8 cellular contexts compared by ENCODE assay signal in the genomic region with DNA sequence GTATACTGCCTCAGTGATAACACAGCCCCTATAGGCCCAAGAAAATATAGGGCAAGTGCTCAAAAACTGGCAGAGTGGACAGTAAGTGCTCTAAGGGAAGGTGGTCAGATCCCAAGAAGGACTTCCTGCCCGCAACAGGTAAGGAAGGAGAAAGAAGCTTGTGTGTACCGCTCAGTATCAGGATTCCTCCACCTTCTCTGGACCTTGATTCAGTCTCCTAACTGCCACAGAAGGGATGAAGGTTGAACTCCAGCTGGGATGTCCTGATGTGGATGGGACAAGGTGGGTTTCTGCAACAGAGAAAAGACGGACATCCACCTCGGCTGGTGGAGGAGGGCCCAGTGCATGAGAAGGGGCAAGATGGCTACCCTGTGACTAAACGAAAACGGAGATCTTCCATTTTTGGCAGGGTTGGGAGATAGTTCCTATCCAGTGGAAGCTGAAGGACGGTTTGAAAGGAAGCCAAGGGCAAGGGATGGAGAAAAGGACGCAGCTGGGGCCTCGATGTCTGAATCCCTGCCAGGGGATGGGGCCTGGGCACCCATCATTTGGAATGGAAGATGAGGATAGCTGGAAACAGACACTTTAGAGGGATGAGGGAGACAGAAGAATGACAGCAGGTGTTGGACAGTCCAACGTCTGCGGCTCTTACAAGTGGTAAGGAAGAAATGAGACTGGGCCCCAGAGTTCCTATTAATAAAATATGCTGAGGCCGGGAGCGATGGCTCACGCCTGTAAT. TPM values are rescaled to one million over a fixed set of nuclear protein-coding genes. Genes with fewer than 3 reads are reported as not detected.
DNase-seq lines count a peak whose midpoint lies in the region; ATAC-seq and TF ChIP-seq lines count a peak whose summit lies in the region.

No MANE protein-coding gene starts in this region.

- H3K27me3 Mint-ChIP-seq in MCF 10A (ENCODE audit: insufficient read depth, unreplicated experiment) = no peaks in the 10 kb centered on the region
- H3K27me3 Mint-ChIP-seq in activated T-helper 1 cell treated with anti-CD3 and anti-CD28 coated beads, Interleukin-12 subunit alpha, Interleukin-12 subunit beta, Interleukin-2, Interleukin-4 antibody, amounts not matched to agents 30 ng/mL and 10 ng/mL and 1 ng/mL, durations not matched to agents 14 hours and 24 hours and 36 hours (ENCODE audit: insufficient read depth) = no peaks in the 10 kb centered on the region

- no peak overlapping the region for H3K27ac ChIP-seq in breast epithelium
- H3K27ac ChIP-seq in left lung = peak overlapping the region; percentile 93 to 95
- H3K27ac ChIP-seq in upper lobe of left lung = peak overlapping the region in 3 of 4 donors; percentile 30 to 97 (median 91)

- no peak for TF ChIP-seq CTCF in MCF 10A (IDR thresholded peaks at IDR 0.05; ENCODE audit: unreplicated experiment)
- TF ChIP-seq CTCF in breast epithelium (IDR thresholded peaks at IDR 0.05) = no peak
- TF ChIP-seq CTCF in left lung (IDR thresholded peaks at IDR 0.05) = no peak
- no peak for TF ChIP-seq CTCF in upper lobe of left lung (IDR thresholded peaks at IDR 0.05)

- peaks cover 16% of the 10 kb centered on the region for H3K4me1 Mint-ChIP-seq in MCF 10A (ENCODE audit: insufficient read depth, unreplicated experiment)
- peaks cover 59% of the 10 kb centered on the region for H3K4me1 Mint-ChIP-seq in activated T-helper 1 cell treated with anti-CD3 and anti-CD28 coated beads, Interleukin-12 subunit alpha, Interleukin-12 subunit beta, Interleukin-2, Interleukin-4 antibody, amounts not matched to agents 30 ng/mL and 10 ng/mL and 1 ng/mL, durations not matched to agents 14 hours and 24 hours and 36 hours (ENCODE audit: low read depth)

- H3K36me3 ChIP-seq in breast epithelium = no peaks in the 10 kb centered on the region
- peaks cover 0 to 63% of the 10 kb centered on the region in 2 donors for H3K36me3 ChIP-seq in left lung
- peaks cover 0 to 43% (median 33%) of the 10 kb centered on the region in 4 donors for H3K36me3 ChIP-seq in upper lobe of left lung
- H3K36me3 ChIP-seq in H7 (replicated peaks; ENCODE audit: control insufficient read depth, insufficient read depth, low read length) = peaks cover 29% of the 10 kb centered on the region

- peak overlapping the region; percentile 90 for H3K27ac Mint-ChIP-seq in MCF 10A (ENCODE audit: low read depth, unreplicated experiment)
- peak overlapping the region; percentile 96 for H3K27ac Mint-ChIP-seq in activated T-helper 1 cell treated with anti-CD3 and anti-CD28 coated beads, Interleukin-12 subunit alpha, Interleukin-12 subunit beta, Interleukin-2, Interleukin-4 antibody, amounts not matched to agents 30 ng/mL and 10 ng/mL and 1 ng/mL, durations not matched to agents 14 hours and 24 hours and 36 hours

- H3K27me3 ChIP-seq in breast epithelium = no peaks in the 10 kb centered on the region
- H3K27me3 ChIP-seq in left lung = no peaks in the 10 kb centered on the region
- no peaks in the 10 kb centered on the region for H3K27me3 ChIP-seq in upper lobe of left lung
- H3K27me3 ChIP-seq in H7 (ENCODE audit: control insufficient read depth, insufficient read depth, low read length) = no peaks in the 10 kb centered on the region

- peaks cover 65% of the 10 kb centered on the region for H3K36me3 Mint-ChIP-seq in MCF 10A (ENCODE audit: insufficient read depth, unreplicated experiment)
- H3K36me3 Mint-ChIP-seq in activated T-helper 1 cell treated with anti-CD3 and anti-CD28 coated beads, Interleukin-12 subunit alpha, Interleukin-12 subunit beta, Interleukin-2, Interleukin-4 antibody, amounts not matched to agents 30 ng/mL and 10 ng/mL and 1 ng/mL, durations not matched to agents 14 hours and 24 hours and 36 hours (ENCODE audit: low read depth) = peaks cover 66% of the 10 kb centered on the region

- WGBS in upper lobe of left lung, 2 donors = 81 to 88% methylated on average over 14 of the region's 14 CpGs

- H3K4me1 ChIP-seq in breast epithelium (peaks cover 4 to 11% of the 10 kb centered on the region in 2 donors), left lung (peaks cover 0 to 70% of the 10 kb centered on the region in 2 donors), upper lobe of left lung (peaks cover 25 to 48% (median 27%) of the 10 kb centered on the region in 4 donors)

- TF ChIP-seq POLR2A in breast epithelium (IDR thresholded peaks at IDR 0.05) (no peak), upper lobe of left lung (IDR thresholded peaks at IDR 0.05) (no peak)

- CTCF ChIA-PET in MCF 10A (lab: Yijun Ruan, JAX) = interaction anchor here (0.6 kb wide), 1 partner anchor 457 kb away, joined by 4 read pairs; no protein-coding TSS in a partner anchor

- BruUV-seq in MCF 10A (replicated peaks; lab: Mats Ljungman, UMichigan) = no TSS peak

- POLR2A ChIA-PET in MCF 10A (lab: Yijun Ruan, JAX) = interaction anchor here (0.7 to 4.1 kb wide), 13 partner anchors 8 to 348 kb away, joined by 3 to 35 read pairs (median 5); partner anchors contain the start of genes AKT1S1, PNKP, PTOV1 and RRAS

- DNase-seq in MCF 10A (ENCODE audit: unreplicated experiment) (no peak), breast epithelium (ENCODE audit: low spot score in 2 of 2) (no peak), left lung (peak in 1 of 2 donors; percentile 10), upper lobe of left lung (no peak), NCI-H524 treated with DMSO at 0.1 percent for 48 hours (lab: John Stamatoyannopoulos, UW) (no peak), H7 (no peak), ureter (ENCODE audit: low spot score) (no peak)
- DNase-seq in activated T-helper 1 cell treated with anti-CD3 and anti-CD28 coated beads, Interleukin-12 subunit alpha, Interleukin-12 subunit beta, Interleukin-2, Interleukin-4 antibody, amounts not matched to agents 30 ng/mL and 10 ng/mL and 1 ng/mL, durations not matched to agents 14 hours and 24 hours and 36 hours (ENCODE audit: low spot score) = no peak

- H3K9me3 Mint-ChIP-seq in MCF 10A (ENCODE audit: unreplicated experiment) = no peaks in the 10 kb centered on the region
- H3K9me3 Mint-ChIP-seq in activated T-helper 1 cell treated with anti-CD3 and anti-CD28 coated beads, Interleukin-12 subunit alpha, Interleukin-12 subunit beta, Interleukin-2, Interleukin-4 antibody, amounts not matched to agents 30 ng/mL and 10 ng/mL and 1 ng/mL, durations not matched to agents 14 hours and 24 hours and 36 hours = peaks cover 4% of the 10 kb centered on the region

- TF ChIP-seq EP300 in upper lobe of left lung (IDR thresholded peaks at IDR 0.05) = no peak

- intact Hi-C loops in MCF 10A (cut with micrococcal nuclease) = loop anchor here (2.0 kb wide), 2 partner anchors 51 to 161 kb away; partner anchors contain the start of genes AKT1S1, AP2A1 and TBC1D17
- intact Hi-C loops in breast epithelium (cut with DNase I; ENCODE audit: low total_unique reads) = no loop called here
- intact Hi-C loops in activated T-helper 1 cell treated with anti-CD3 and anti-CD28 coated beads, Interleukin-12 subunit alpha, Interleukin-12 subunit beta, Interleukin-2, Interleukin-4 antibody, amounts not matched to agents 30 ng/mL and 10 ng/mL and 1 ng/mL, durations not matched to agents 14 hours and 24 hours and 36 hours (cut with micrococcal nuclease) = loop anchor here (2.0 kb wide), 1 partner anchor 59 kb away; no protein-coding TSS in a partner anchor
- intact Hi-C loops in left lung (cut with DNase I) = no loop called here

- H3K9me3 ChIP-seq in breast epithelium = no peaks in the 10 kb centered on the region
- H3K9me3 ChIP-seq in left lung = no peaks in the 10 kb centered on the region
- H3K9me3 ChIP-seq in upper lobe of left lung = no peaks in the 10 kb centered on the region

- peak overlapping the region; percentile 85 for H3K4me3 Mint-ChIP-seq in MCF 10A (ENCODE audit: unreplicated experiment)
- peak overlapping the region; percentile 97 for H3K4me3 Mint-ChIP-seq in activated T-helper 1 cell treated with anti-CD3 and anti-CD28 coated beads, Interleukin-12 subunit alpha, Interleukin-12 subunit beta, Interleukin-2, Interleukin-4 antibody, amounts not matched to agents 30 ng/mL and 10 ng/mL and 1 ng/mL, durations not matched to agents 14 hours and 24 hours and 36 hours

- H3K4me3 ChIP-seq in breast epithelium (peak overlapping the region in 1 of 3 donors; percentile 94), left lung (peak overlapping the region in 1 of 2 donors; percentile 99), upper lobe of left lung (peak overlapping the region in 2 of 4 donors; percentile 73 to 77), H7 (ENCODE audit: insufficient read depth, low read depth, low read length) (no peak overlapping the region)

- ATAC-seq in left lung (no peak), upper lobe of left lung (ENCODE audit: low FRiP score in 2 of 2) (no peak)

RNA-seq across cellular contexts. Expression of gene ATF5, which starts 1.3 kb away (rescaled TPM):
- 23.7 and 24.5 TPM in 2 replicates for total RNA-seq in MCF 10A (2022)
- total RNA-seq in breast epithelium = 10 to 100 TPM in 1 of 3 donors, 1 to 10 TPM in 2; 5.9 to 20.0 (median 8.2) TPM
- 50.7 and 52.0 TPM in 2 replicates for total RNA-seq in activated T-helper 1 cell treated with anti-CD3 and anti-CD28 coated beads, Interleukin-12 subunit alpha, Interleukin-12 subunit beta, Interleukin-2, Interleukin-4 antibody, amounts not matched to agents 30 ng/mL and 10 ng/mL and 1 ng/mL, durations not matched to agents 14 hours and 24 hours and 36 hours
- total RNA-seq in left lung = 10 to 100 TPM; 17.4 to 25.0 TPM
- 10 to 100 TPM; 10.0 to 25.8 (median 15.3) TPM for total RNA-seq in upper lobe of left lung
- total RNA-seq in H7 (2014; rRNA removed; shearing (Covaris generic)) = 10.7 and 15.0 TPM in 2 replicates
- 35.5 TPM for total RNA-seq in ureter

RNA-seq across cellular contexts. Expression of gene NUP62, which starts 1.6 kb away (rescaled TPM):
- total RNA-seq in MCF 10A (2022) (42.0 and 44.9 TPM in 2 replicates), breast epithelium (10 to 100 TPM; 30.9 to 41.0 (median 36.4) TPM), left lung (10 to 100 TPM; 39.2 to 61.8 TPM), upper lobe of left lung (10 to 100 TPM; 34.7 to 44.4 (median 40.1) TPM), ureter (42.7 TPM)
- total RNA-seq in activated T-helper 1 cell treated with anti-CD3 and anti-CD28 coated beads, Interleukin-12 subunit alpha, Interleukin-12 subunit beta, Interleukin-2, Interleukin-4 antibody, amounts not matched to agents 30 ng/mL and 10 ng/mL and 1 ng/mL, durations not matched to agents 14 hours and 24 hours and 36 hours = 231 and 238 TPM in 2 replicates
- 104 and 109 TPM in 2 replicates for total RNA-seq in H7 (2014; rRNA removed; shearing (Covaris generic))

RNA-seq across cellular contexts. Expression of gene IL4I1, which starts 31.0 kb away (rescaled TPM):
- total RNA-seq in MCF 10A (2022) (0.37 TPM in 1 of 2 replicates, not detected in the other), breast epithelium (1 to 10 TPM in 1 of 3 donors, under 1 TPM in 2; 0.48 to 2.2 (median 0.66) TPM), left lung (1 to 10 TPM; 2.4 to 6.5 TPM), upper lobe of left lung (1 to 10 TPM in 5 of 6 donors, under 1 TPM in 1; 0.44 to 7.3 (median 2.1) TPM), ureter (1.9 TPM)
- total RNA-seq in activated T-helper 1 cell treated with anti-CD3 and anti-CD28 coated beads, Interleukin-12 subunit alpha, Interleukin-12 subunit beta, Interleukin-2, Interleukin-4 antibody, amounts not matched to agents 30 ng/mL and 10 ng/mL and 1 ng/mL, durations not matched to agents 14 hours and 24 hours and 36 hours = 50.0 and 51.5 TPM in 2 replicates
- 0.59 and 0.73 TPM in 2 replicates for total RNA-seq in H7 (2014; rRNA removed; shearing (Covaris generic))

RNA-seq across cellular contexts. Expression of gene SIGLEC11, which starts 33.3 kb away (rescaled TPM):
- not detected in 2 replicates for total RNA-seq in MCF 10A (2022)
- total RNA-seq in breast epithelium = 1 to 10 TPM in 1 of 3 donors, under 1 TPM in 2; 0.59 to 2.2 (median 0.66) TPM
- total RNA-seq in activated T-helper 1 cell treated with anti-CD3 and anti-CD28 coated beads, Interleukin-12 subunit alpha, Interleukin-12 subunit beta, Interleukin-2, Interleukin-4 antibody, amounts not matched to agents 30 ng/mL and 10 ng/mL and 1 ng/mL, durations not matched to agents 14 hours and 24 hours and 36 hours = not detected in 2 replicates
- total RNA-seq in left lung = 1 to 10 TPM; 1.3 to 4.9 TPM
- 1 to 10 TPM; 2.0 to 7.3 (median 4.4) TPM for total RNA-seq in upper lobe of left lung
- not detected in 2 replicates for total RNA-seq in H7 (2014; rRNA removed; shearing (Covaris generic))
- total RNA-seq in ureter = 0.70 TPM

RNA-seq across cellular contexts. Expression of gene TBC1D17, which starts 50.2 kb away (rescaled TPM):
- total RNA-seq in MCF 10A (2022) (25.2 and 25.5 TPM in 2 replicates), breast epithelium (10 to 100 TPM; 21.0 to 31.8 (median 30.4) TPM), left lung (10 to 100 TPM; 35.2 to 43.3 TPM), upper lobe of left lung (100 to 1,000 TPM in 1 of 6 donors, 10 to 100 TPM in 5; 22.9 to 140 (median 61.2) TPM), ureter (30.4 TPM)
- 38.7 and 41.8 TPM in 2 replicates for total RNA-seq in activated T-helper 1 cell treated with anti-CD3 and anti-CD28 coated beads, Interleukin-12 subunit alpha, Interleukin-12 subunit beta, Interleukin-2, Interleukin-4 antibody, amounts not matched to agents 30 ng/mL and 10 ng/mL and 1 ng/mL, durations not matched to agents 14 hours and 24 hours and 36 hours
- 10.2 and 12.6 TPM in 2 replicates for total RNA-seq in H7 (2014; rRNA removed; shearing (Covaris generic))

Comparison
In these comparisons a context has a peak if more than half of its experiments do, and no peak if none do; other contexts are left out.
1. intact Hi-C loops: an anchor here in MCF 10A (2.0 kb wide) and activated T-helper 1 cell treated with anti-CD3 and anti-CD28 coated beads, Interleukin-12 subunit alpha, Interleukin-12 subunit beta, Interleukin-2, Interleukin-4 antibody, amounts not matched to agents 30 ng/mL and 10 ng/mL and 1 ng/mL, durations not matched to agents 14 hours and 24 hours and 36 hours (2.0 kb wide); none called in breast epithelium and left lung.
2. H3K27ac ChIP-seq: peak in left lung (2 of 2) and upper lobe of left lung (3 of 4); none in breast epithelium (0 of 2).